Comparison of ENCODE assay signal across 11 cellular contexts in the genomic region with DNA sequence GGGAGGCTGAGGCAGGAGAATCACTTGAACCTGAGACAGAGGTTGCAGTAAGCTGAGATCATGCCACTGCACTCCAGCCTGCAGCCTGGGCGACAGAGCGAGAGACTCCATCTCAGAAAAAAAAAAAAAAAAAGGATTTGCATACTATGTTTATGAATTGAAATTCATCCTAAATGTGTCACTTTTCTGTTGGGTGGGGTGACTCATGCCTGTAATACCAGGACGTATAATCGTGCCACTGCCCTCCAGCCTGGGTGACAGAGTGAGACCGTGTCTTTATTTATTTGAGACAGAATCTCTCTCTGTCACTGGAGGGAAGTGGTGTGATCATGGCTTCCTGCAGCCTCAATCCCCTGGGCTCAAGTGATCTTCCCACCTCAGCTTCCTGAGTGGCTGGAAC. TPM values are rescaled to one million over a fixed set of nuclear protein-coding genes. Genes with fewer than 3 reads are reported as not detected.
DNase-seq lines count a peak whose midpoint lies in the region; ATAC-seq and TF ChIP-seq lines count a peak whose summit lies in the region.
"Had no signal": no experiment of that assay in that cellular context is flagged by ENCODE, and none has a peak within 500 bp of the region (broad histone marks: within the 10 kb centered on the region; RNA-seq: fewer than 3 reads in every experiment).

No MANE protein-coding gene starts in this region.

- H4K20me1 ChIP-seq in OCI-LY1 (ENCODE audit: insufficient read depth, low read length) (no peaks in the 10 kb centered on the region), OCI-LY7 (ENCODE audit: insufficient read depth, low read length) (0 out of 2 replicates have a peak, but pooled peaks cover 10% of the 10 kb centered on the region)

- no peaks in the 10 kb centered on the region for H3K9me2 ChIP-seq in OCI-LY1 (ENCODE audit: low read depth, low read length)
- no peaks in the 10 kb centered on the region for H3K9me2 ChIP-seq in OCI-LY7 (ENCODE audit: insufficient read depth, low read length)

- no peak overlapping the region for H3K4me3 ChIP-seq in OCI-LY1 (ENCODE audit: low read depth, low read length, poor library complexity, severe bottlenecking)
- H3K4me3 ChIP-seq in OCI-LY7 (ENCODE audit: low read depth, low read length, poor library complexity, severe bottlenecking) = no peak overlapping the region
- H3K4me3 ChIP-seq: Peyer's patch, spleen had no signal

- H3K9me3 ChIP-seq in OCI-LY1 (ENCODE audit: low read length) = peaks cover 9% of the 10 kb centered on the region
- peaks cover 13% of the 10 kb centered on the region for H3K9me3 ChIP-seq in OCI-LY7 (ENCODE audit: low read length)
- H3K9me3 ChIP-seq: Peyer's patch had no signal

- H3K4me1 ChIP-seq in OCI-LY1 (ENCODE audit: insufficient read depth, low read length, severe bottlenecking) (peaks cover 26% of the 10 kb centered on the region), OCI-LY7 (ENCODE audit: insufficient read depth, low read length, poor library complexity, severe bottlenecking) (peaks cover 7% of the 10 kb centered on the region)

- peaks cover 18% of the 10 kb centered on the region for H3K36me3 ChIP-seq in OCI-LY1 (ENCODE audit: insufficient read depth, low read length)
- H3K36me3 ChIP-seq in OCI-LY7 (ENCODE audit: insufficient read depth, low read length) = peaks cover 11% of the 10 kb centered on the region

- intact Hi-C loops in OCI-LY7 (cut with micrococcal nuclease; ENCODE audit: unreplicated experiment) = no loop called here

- no peaks in the 10 kb centered on the region for H3K27me3 Mint-ChIP-seq in T-cell

- H3K9ac ChIP-seq in OCI-LY1 (ENCODE audit: low read length) = no peak overlapping the region

- H3K27ac ChIP-seq in OCI-LY1 (ENCODE audit: low read depth, low read length, poor library complexity, severe bottlenecking) (peak overlapping the region; percentile 9), OCI-LY7 (ENCODE audit: low read depth, low read length, poor library complexity, severe bottlenecking) (no peak overlapping the region)
- H3K27ac ChIP-seq: Peyer's patch, spleen had no signal

- peaks cover 0 to 5% (median 3%) of the 10 kb centered on the region in 3 donors for H3K9me3 Mint-ChIP-seq in T-cell

- no peak overlapping the region for H3K4me3 Mint-ChIP-seq in T-cell

- no peaks in the 10 kb centered on the region for H3F3A ChIP-seq in OCI-LY1 (ENCODE audit: insufficient read depth, low read length)

- POLR2A ChIA-PET in OCI-LY7 (lab: Charles Lee) (interaction anchor here (0.7 kb wide), 1 partner anchor 159 kb away, joined by 4 read pairs; no protein-coding TSS in a partner anchor), T-cell (lab: Charles Lee) (interaction anchor here in 1 of 2 donors (0.7 kb wide), 1 partner anchor 95 kb away, joined by 6 read pairs; no protein-coding TSS in a partner anchor)

- H3K27ac Mint-ChIP-seq in T-cell = no peak overlapping the region

- no TSS peak for BruUV-seq in OCI-LY7 (replicated peaks; lab: Mats Ljungman, UMichigan)

- peaks cover 45 to 54% (median 49%) of the 10 kb centered on the region in 3 donors for H3K4me1 Mint-ChIP-seq in T-cell

- ATAC-seq in GM21529 (IDR thresholded peaks at IDR 0.05; ENCODE audit: unreplicated experiment) = peak; percentile 55
- ATAC-seq in HG02981 (IDR thresholded peaks at IDR 0.05; ENCODE audit: unreplicated experiment) = no peak
- no peak for ATAC-seq in T-cell (replicated peaks in 1 of 4)

- no peaks in the 10 kb centered on the region for H3K27me3 ChIP-seq in OCI-LY1 (ENCODE audit: insufficient read depth, low read length)
- H3K27me3 ChIP-seq: Peyer's patch, spleen had no signal

- no peak overlapping the region for H3K4me2 ChIP-seq in OCI-LY1 (ENCODE audit: low read length)
- no peak overlapping the region for H3K4me2 ChIP-seq in OCI-LY7 (ENCODE audit: low read length)

- TF ChIP-seq CTCF in OCI-LY1 (IDR thresholded peaks at IDR 0.05; ENCODE audit: low read length) (no peak), OCI-LY7 (conservative IDR thresholded peaks at IDR 0.05; ENCODE audit: low read length) (no peak)

- peaks cover 36% of the 10 kb centered on the region for H3K79me2 ChIP-seq in OCI-LY1 (ENCODE audit: insufficient read depth, low read length)
- peaks cover 12% of the 10 kb centered on the region for H3K79me2 ChIP-seq in OCI-LY7 (ENCODE audit: insufficient read depth, low read depth, low read length)

- H2AFZ ChIP-seq in OCI-LY1 (ENCODE audit: low read length) (no peak overlapping the region), OCI-LY7 (ENCODE audit: low read length) (no peak overlapping the region)

- H3K36me3 Mint-ChIP-seq in T-cell = peaks cover 10% of the 10 kb centered on the region

- peak; percentile 69 for DNase-seq in EL
- peak; percentile 36 for DNase-seq in hepatic stellate cell (ENCODE audit: low spot score)
- DNase-seq in OCI-LY7 (ENCODE audit: low spot score) = no peak
- DNase-seq in DMS153 (lab: John Stamatoyannopoulos, UW) = no peak
- DNase-seq in T-cell = no peak
- DNase-seq: mammary epithelial cell, Peyer's patch, spleen had no signal

- CTCF ChIA-PET in OCI-LY7 (lab: Charles Lee; ENCODE audit: unreplicated experiment) = no interaction called here
- CTCF ChIA-PET in T-cell (lab: Charles Lee) = no interaction called here

RNA-seq across cellular contexts. Expression of gene ZNF212, which starts 5.8 kb away (rescaled TPM):
- 11.6 and 13.1 TPM in 2 replicates for total RNA-seq in OCI-LY7 (2014; rRNA removed; shearing (Covaris generic))
- total RNA-seq in OCI-LY7 (2022) = 12.7 and 14.1 TPM in 2 replicates
- 10 to 100 TPM; 14.1 to 21.7 (median 19.6) TPM for total RNA-seq in T-cell

RNA-seq across cellular contexts. Expression of gene ZNF783, which starts 16.8 kb away (rescaled TPM):
- 10.5 and 13.1 TPM in 2 replicates for total RNA-seq in OCI-LY7 (2014; rRNA removed; shearing (Covaris generic))
- 18.8 and 19.4 TPM in 2 replicates for total RNA-seq in OCI-LY7 (2022)
- 10 to 100 TPM; 31.1 to 49.4 (median 46.6) TPM for total RNA-seq in T-cell

RNA-seq across cellular contexts. Expression of gene ZNF282, which starts 49.9 kb away (rescaled TPM):
- total RNA-seq in OCI-LY7 (2014; rRNA removed; shearing (Covaris generic)) = 13.3 and 15.4 TPM in 2 replicates
- total RNA-seq in OCI-LY7 (2022) (26.6 and 28.3 TPM in 2 replicates), T-cell (10 to 100 TPM; 14.8 to 29.1 (median 22.4) TPM)

Comparison
In these comparisons a context has a peak if more than half of its experiments do, and no peak if none do; other contexts are left out.
1. DNase-seq: peak in EL (single experiment) and hepatic stellate cell (single experiment); none in OCI-LY7 (single experiment), DMS153 (single experiment) and T-cell (0 of 34).